1 cellular context compared by ENCODE assay signal in the genomic region with DNA sequence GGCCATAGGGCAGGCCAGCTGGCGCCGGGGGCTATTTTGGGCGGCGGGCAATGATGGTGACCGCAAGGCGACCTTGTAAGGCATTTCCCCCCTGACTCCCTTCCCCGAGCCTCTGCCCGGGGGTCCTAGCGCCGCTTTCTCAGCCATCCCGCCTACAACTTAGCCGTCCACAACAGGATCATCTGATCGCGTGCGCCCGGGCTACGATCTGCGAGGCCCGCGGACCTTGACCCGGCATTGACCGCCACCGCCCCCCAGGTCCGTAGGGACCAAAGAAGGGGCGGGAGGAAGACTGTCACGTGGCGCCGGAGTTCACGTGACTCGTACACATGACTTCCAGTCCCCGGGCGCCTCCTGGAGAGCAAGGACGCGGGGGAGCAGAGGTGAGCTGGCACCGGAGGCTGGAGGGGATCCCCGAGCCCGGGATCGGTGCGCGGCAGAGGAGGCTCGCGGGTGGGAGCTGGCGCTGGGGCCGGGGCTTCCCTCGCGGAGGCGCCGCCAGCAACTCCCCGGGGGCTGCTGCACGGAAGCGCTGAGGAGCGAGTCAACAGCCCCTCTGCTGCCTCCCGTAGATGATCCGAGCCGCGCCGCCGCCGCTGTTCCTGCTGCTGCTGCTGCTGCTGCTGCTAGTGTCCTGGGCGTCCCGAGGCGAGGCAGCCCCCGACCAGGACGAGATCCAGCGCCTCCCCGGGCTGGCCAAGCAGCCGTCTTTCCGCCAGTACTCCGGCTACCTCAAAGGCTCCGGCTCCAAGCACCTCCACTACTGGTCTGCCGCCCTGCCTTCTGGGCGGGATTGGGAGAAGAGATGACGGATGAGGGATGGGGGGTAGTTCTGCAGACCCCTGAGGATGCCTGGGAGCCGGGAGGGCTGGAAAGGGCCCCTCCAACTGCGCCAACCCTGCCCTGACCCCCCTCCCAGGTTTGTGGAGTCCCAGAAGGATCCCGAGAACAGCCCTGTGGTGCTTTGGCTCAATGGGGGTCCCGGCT.
A peak's percentile ranks its signal among the peaks of the same experiment; 100 is the strongest.
TF ChIP-seq lines count a peak whose summit lies in the region.

CTSA (plus strand) TSS at position 339 of the 987 bp plus-strand sequence; CDS start at position 573, 234 bp downstream.
A gene with protein sequence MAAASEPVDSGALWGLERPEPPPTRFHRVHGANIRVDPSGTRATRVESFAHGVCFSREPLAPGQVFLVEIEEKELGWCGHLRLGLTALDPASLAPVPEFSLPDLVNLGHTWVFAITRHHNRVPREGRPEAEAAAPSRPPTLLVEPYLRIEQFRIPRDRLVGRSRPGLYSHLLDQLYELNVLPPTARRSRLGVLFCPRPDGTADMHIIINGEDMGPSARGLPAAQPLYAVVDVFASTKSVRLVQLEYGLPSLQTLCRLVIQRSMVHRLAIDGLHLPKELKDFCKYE (minus strand): TSS at position 212 of the 987 bp plus-strand sequence. CDS start 217 bp downstream, outside the sequence.

TF ChIP-seq in K562, 482 proteins besides CTCF, POLR2A, EP300 and RAD21 (continued from another document and continues in another):
- TF ChIP-seq, protein P1, sequence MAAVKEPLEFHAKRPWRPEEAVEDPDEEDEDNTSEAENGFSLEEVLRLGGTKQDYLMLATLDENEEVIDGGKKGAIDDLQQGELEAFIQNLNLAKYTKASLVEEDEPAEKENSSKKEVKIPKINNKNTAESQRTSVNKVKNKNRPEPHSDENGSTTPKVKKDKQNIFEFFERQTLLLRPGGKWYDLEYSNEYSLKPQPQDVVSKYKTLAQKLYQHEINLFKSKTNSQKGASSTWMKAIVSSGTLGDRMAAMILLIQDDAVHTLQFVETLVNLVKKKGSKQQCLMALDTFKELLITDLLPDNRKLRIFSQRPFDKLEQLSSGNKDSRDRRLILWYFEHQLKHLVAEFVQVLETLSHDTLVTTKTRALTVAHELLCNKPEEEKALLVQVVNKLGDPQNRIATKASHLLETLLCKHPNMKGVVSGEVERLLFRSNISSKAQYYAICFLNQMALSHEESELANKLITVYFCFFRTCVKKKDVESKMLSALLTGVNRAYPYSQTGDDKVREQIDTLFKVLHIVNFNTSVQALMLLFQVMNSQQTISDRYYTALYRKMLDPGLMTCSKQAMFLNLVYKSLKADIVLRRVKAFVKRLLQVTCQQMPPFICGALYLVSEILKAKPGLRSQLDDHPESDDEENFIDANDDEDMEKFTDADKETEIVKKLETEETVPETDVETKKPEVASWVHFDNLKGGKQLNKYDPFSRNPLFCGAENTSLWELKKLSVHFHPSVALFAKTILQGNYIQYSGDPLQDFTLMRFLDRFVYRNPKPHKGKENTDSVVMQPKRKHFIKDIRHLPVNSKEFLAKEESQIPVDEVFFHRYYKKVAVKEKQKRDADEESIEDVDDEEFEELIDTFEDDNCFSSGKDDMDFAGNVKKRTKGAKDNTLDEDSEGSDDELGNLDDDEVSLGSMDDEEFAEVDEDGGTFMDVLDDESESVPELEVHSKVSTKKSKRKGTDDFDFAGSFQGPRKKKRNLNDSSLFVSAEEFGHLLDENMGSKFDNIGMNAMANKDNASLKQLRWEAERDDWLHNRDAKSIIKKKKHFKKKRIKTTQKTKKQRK (IDR thresholded peaks at IDR 0.05; ENCODE audit: borderline replicate concordance, low read depth, low read length), result 0 out of 2 replicates have a peak, but pooled peaks have one; percentile 31
- no peak for TF ChIP-seq ZBTB1 (CRISPR knock-in tag; IDR thresholded peaks at IDR 0.05; ENCODE audit: borderline replicate concordance, low read depth)
- TF ChIP-seq SAP30 (IDR thresholded peaks at IDR 0.05; ENCODE audit: borderline replicate concordance, insufficient read depth, low read depth, low read length, poor library complexity, severe bottlenecking), result peak; percentile 98
- no peak for TF ChIP-seq WHSC1 (IDR thresholded peaks at IDR 0.05; ENCODE audit: low read length)
- TF ChIP-seq SMC3 (conservative IDR thresholded peaks at IDR 0.05; ENCODE audit: insufficient read depth, low read depth, low read length), result 0 out of 2 replicates have a peak, but pooled peaks have one; percentile 31
- TF ChIP-seq HCFC1 (IDR thresholded peaks at IDR 0.05; ENCODE audit: low read depth, low read length), result peak; percentile 74
- peak; percentile 65; the same call in 1 of the 2 replicates for TF ChIP-seq PML (IDR thresholded peaks at IDR 0.05; ENCODE audit: low read length)
- TF ChIP-seq ZNF354B (CRISPR knock-in tag; IDR thresholded peaks at IDR 0.05), result no peak
- TF ChIP-seq RB1 (IDR thresholded peaks at IDR 0.05; ENCODE audit: low read depth), result peak; percentile 88
- no peak for TF ChIP-seq SIRT6 (IDR thresholded peaks at IDR 0.05; ENCODE audit: low read depth, low read length)
- no peak for TF ChIP-seq ZNF707 (CRISPR knock-in tag; conservative IDR thresholded peaks at IDR 0.05)
- no peak for TF ChIP-seq ELF4 (CRISPR knock-in tag; IDR thresholded peaks at IDR 0.05)
- no peak for TF ChIP-seq HSF4 (CRISPR knock-in tag; IDR thresholded peaks at IDR 0.05; ENCODE audit: borderline replicate concordance)
- no peak for TF ChIP-seq XRCC4 (IDR thresholded peaks at IDR 0.05; ENCODE audit: extremely low read depth, insufficient read depth, insufficient read length)
- TF ChIP-seq ZFX (CRISPR knock-in tag; IDR thresholded peaks at IDR 0.05), result peak; percentile 45; the same call in 1 of the 2 replicates
- no peak for TF ChIP-seq XRCC3 (IDR thresholded peaks at IDR 0.05)
- TF ChIP-seq KLF16 (IDR thresholded peaks at IDR 0.05), result peak; percentile 46; the same call in 1 of the 2 replicates
- TF ChIP-seq DDX20 (tag; IDR thresholded peaks at IDR 0.05; ENCODE audit: low read depth), result no peak
- TF ChIP-seq KHSRP (IDR thresholded peaks at IDR 0.05), result no peak
- TF ChIP-seq CBX2 (IDR thresholded peaks at IDR 0.05; ENCODE audit: insufficient read depth, low read length, poor library complexity, severe bottlenecking), result no peak
- TF ChIP-seq ETV5 (CRISPR knock-in tag; IDR thresholded peaks at IDR 0.05; ENCODE audit: low read depth), result peak; percentile 48; the same call in 1 of the 2 replicates
- no peak for TF ChIP-seq HOMEZ (CRISPR knock-in tag; IDR thresholded peaks at IDR 0.05)
- TF ChIP-seq, protein P2, sequence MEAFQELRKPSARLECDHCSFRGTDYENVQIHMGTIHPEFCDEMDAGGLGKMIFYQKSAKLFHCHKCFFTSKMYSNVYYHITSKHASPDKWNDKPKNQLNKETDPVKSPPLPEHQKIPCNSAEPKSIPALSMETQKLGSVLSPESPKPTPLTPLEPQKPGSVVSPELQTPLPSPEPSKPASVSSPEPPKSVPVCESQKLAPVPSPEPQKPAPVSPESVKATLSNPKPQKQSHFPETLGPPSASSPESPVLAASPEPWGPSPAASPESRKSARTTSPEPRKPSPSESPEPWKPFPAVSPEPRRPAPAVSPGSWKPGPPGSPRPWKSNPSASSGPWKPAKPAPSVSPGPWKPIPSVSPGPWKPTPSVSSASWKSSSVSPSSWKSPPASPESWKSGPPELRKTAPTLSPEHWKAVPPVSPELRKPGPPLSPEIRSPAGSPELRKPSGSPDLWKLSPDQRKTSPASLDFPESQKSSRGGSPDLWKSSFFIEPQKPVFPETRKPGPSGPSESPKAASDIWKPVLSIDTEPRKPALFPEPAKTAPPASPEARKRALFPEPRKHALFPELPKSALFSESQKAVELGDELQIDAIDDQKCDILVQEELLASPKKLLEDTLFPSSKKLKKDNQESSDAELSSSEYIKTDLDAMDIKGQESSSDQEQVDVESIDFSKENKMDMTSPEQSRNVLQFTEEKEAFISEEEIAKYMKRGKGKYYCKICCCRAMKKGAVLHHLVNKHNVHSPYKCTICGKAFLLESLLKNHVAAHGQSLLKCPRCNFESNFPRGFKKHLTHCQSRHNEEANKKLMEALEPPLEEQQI (IDR thresholded peaks at IDR 0.05), result no peak
- peak; percentile 69 for TF ChIP-seq ATF7 (IDR thresholded peaks at IDR 0.05)
- TF ChIP-seq KLF6 (CRISPR knock-in tag; IDR thresholded peaks at IDR 0.05; ENCODE audit: borderline replicate concordance), result no peak
- TF ChIP-seq TCF7L2 (IDR thresholded peaks at IDR 0.05; ENCODE audit: low read depth, low read length), result no peak
- TF ChIP-seq USF2 (CRISPR knock-in tag; IDR thresholded peaks at IDR 0.05), result peak; percentile 100
- TF ChIP-seq NCOR1 (IDR thresholded peaks at IDR 0.05), result peak; percentile 44
- no peak for TF ChIP-seq THRA (IDR thresholded peaks at IDR 0.05)
- TF ChIP-seq ARNT (IDR thresholded peaks at IDR 0.05), result no peak
- no peak for TF ChIP-seq FOXJ3 (CRISPR knock-in tag; IDR thresholded peaks at IDR 0.05)
- TF ChIP-seq, protein P3, sequence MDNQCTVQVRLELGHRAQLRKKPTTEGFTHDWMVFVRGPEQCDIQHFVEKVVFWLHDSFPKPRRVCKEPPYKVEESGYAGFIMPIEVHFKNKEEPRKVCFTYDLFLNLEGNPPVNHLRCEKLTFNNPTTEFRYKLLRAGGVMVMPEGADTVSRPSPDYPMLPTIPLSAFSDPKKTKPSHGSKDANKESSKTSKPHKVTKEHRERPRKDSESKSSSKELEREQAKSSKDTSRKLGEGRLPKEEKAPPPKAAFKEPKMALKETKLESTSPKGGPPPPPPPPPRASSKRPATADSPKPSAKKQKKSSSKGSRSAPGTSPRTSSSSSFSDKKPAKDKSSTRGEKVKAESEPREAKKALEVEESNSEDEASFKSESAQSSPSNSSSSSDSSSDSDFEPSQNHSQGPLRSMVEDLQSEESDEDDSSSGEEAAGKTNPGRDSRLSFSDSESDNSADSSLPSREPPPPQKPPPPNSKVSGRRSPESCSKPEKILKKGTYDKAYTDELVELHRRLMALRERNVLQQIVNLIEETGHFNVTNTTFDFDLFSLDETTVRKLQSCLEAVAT (IDR thresholded peaks at IDR 0.05), result peak in 1 of 2 experiments; percentile 42; a peak in 2 of 4 replicates
- peak; percentile 39; the same call in 1 of the 2 replicates for TF ChIP-seq ETV1 (tag; conservative IDR thresholded peaks at IDR 0.05; ENCODE audit: low read depth)
- no peak for TF ChIP-seq ZNF830 (CRISPR knock-in tag; IDR thresholded peaks at IDR 0.05)
- TF ChIP-seq HDAC8 (tag; IDR thresholded peaks at IDR 0.05), result no peak
- TF ChIP-seq, protein P4, sequence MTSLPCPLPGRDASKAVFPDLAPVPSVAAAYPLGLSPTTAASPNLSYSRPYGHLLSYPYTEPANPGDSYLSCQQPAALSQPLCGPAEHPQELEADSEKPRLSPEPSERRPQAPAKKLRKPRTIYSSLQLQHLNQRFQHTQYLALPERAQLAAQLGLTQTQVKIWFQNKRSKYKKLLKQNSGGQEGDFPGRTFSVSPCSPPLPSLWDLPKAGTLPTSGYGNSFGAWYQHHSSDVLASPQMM (CRISPR knock-in tag; IDR thresholded peaks at IDR 0.05), result no peak
- no peak for TF ChIP-seq SMAD2 (IDR thresholded peaks at IDR 0.05; ENCODE audit: low read depth, low read length)
- no peak for TF ChIP-seq TAL1 (IDR thresholded peaks at IDR 0.05)
- no peak for TF ChIP-seq IRF1 (CRISPR knock-in tag; IDR thresholded peaks at IDR 0.05; ENCODE audit: borderline replicate concordance)
- no peak for TF ChIP-seq ZNF444 (CRISPR knock-in tag; IDR thresholded peaks at IDR 0.05)
- TF ChIP-seq, protein P5, sequence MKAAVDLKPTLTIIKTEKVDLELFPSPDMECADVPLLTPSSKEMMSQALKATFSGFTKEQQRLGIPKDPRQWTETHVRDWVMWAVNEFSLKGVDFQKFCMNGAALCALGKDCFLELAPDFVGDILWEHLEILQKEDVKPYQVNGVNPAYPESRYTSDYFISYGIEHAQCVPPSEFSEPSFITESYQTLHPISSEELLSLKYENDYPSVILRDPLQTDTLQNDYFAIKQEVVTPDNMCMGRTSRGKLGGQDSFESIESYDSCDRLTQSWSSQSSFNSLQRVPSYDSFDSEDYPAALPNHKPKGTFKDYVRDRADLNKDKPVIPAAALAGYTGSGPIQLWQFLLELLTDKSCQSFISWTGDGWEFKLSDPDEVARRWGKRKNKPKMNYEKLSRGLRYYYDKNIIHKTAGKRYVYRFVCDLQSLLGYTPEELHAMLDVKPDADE (conservative IDR thresholded peaks at IDR 0.05; ENCODE audit: control insufficient read depth, low read depth, low read length), result peak; percentile 92
- no peak for TF ChIP-seq SETDB1 (IDR thresholded peaks at IDR 0.05; ENCODE audit: low read length)
- TF ChIP-seq FOXK1 (CRISPR knock-in tag; IDR thresholded peaks at IDR 0.05; ENCODE audit: borderline replicate concordance), result no peak
- TF ChIP-seq MXI1 (IDR thresholded peaks at IDR 0.05; ENCODE audit: low read depth, low read length), result peak; percentile 36; the same call in 1 of the 2 replicates
